Comparison of ENCODE assay signal across 8 cellular contexts in the genomic region with DNA sequence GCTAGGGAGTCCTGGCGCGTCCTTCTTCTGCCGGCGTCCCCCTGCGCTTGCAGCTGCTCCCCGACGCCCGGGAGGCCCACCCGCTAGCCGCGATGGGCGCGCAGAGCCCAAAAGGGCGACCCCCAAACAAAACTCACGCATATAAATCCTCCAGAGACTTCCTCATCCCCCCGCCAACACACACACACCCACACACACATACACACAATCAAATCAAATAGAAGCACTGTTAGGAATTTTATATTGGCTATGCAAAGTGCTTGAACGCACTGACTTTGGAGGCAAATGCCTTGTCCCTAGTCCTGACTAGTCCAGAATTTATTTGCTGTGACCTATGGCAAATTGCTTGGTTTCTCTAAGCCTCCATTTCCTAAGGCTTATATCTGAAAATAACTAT.
DNase-seq lines count a peak whose midpoint lies in the region; FAIRE-seq and TF ChIP-seq lines count a peak whose summit lies in the region.

No MANE protein-coding gene starts in this region.

- no peaks in the 10 kb centered on the region for H4K20me1 ChIP-seq in Loucy (ENCODE audit: insufficient read depth, low read length, poor library complexity, severe bottlenecking)

- H3K4me2 ChIP-seq in Loucy (ENCODE audit: low read depth, low read length, poor library complexity, severe bottlenecking), result peak overlapping the region; percentile 73

- no peaks in the 10 kb centered on the region for H3K9me2 ChIP-seq in Loucy (replicated peaks; ENCODE audit: low read depth, low read length)

- peaks cover 4% of the 10 kb centered on the region for H3K27me3 Mint-ChIP-seq in dendritic cell treated with granulocyte-macrophage colony-stimulating factor and Interleukin-4, amounts not matched to agents 40 ng/mL and 50 ng/mL, for 4 days
- peaks cover 71% of the 10 kb centered on the region for H3K27me3 Mint-ChIP-seq in nephron (ENCODE audit: low read depth)

- no peak for DNase-seq in activated effector memory CD4-positive, alpha-beta T cell treated with Interleukin-2 at 50 U/mL for 16 hours
- DNase-seq in AG20443 (ENCODE audit: low spot score) (no peak), SHP77 treated with DMSO at 0.1 percent for 48 hours (lab: John Stamatoyannopoulos, UW) (no peak), RCC 7860 (ENCODE audit: low spot score) (no peak)

- no peaks in the 10 kb centered on the region for H3K27me3 ChIP-seq in Loucy (ENCODE audit: insufficient read depth, low read length, poor library complexity, severe bottlenecking)

- FAIRE-seq in RCC 7860 (lab: Jason Lieb, UNC), result no peak

- H3K4me1 ChIP-seq in Loucy (ENCODE audit: insufficient read depth, low read length, poor library complexity, severe bottlenecking), result peaks cover 9% of the 10 kb centered on the region

- H3F3A ChIP-seq in Loucy (ENCODE audit: low read depth), result no peaks in the 10 kb centered on the region

- H3K9ac ChIP-seq in Loucy (ENCODE audit: low read depth, low read length, poor library complexity, severe bottlenecking), result peak overlapping the region; percentile 52

- no peaks in the 10 kb centered on the region for H3K79me2 ChIP-seq in Loucy (ENCODE audit: insufficient read depth, low read length)

- peak overlapping the region; percentile 76 for H3K4me3 ChIP-seq in Loucy (ENCODE audit: low read length, poor library complexity, severe bottlenecking)

- peak overlapping the region; percentile 96 for H2AFZ ChIP-seq in Loucy (ENCODE audit: low read length)

- no peaks in the 10 kb centered on the region for H3K36me3 ChIP-seq in Loucy (ENCODE audit: insufficient read depth, low read length)

- TF ChIP-seq CTCF in C4-2B (conservative IDR thresholded peaks at IDR 0.05), result peak; percentile 35; the same call in 1 of the 2 replicates
- TF ChIP-seq CTCF in Loucy (conservative IDR thresholded peaks at IDR 0.05; ENCODE audit: low read length), result no peak
- TF ChIP-seq CTCF in nephron (IDR thresholded peaks at IDR 0.05; ENCODE audit: unreplicated experiment in 3 of 3), result no peak

- H3K9me3 Mint-ChIP-seq in dendritic cell treated with granulocyte-macrophage colony-stimulating factor and Interleukin-4, amounts not matched to agents 40 ng/mL and 50 ng/mL, for 4 days, result no peaks in the 10 kb centered on the region
- no peaks in the 10 kb centered on the region for H3K9me3 Mint-ChIP-seq in nephron

- H3K36me3 Mint-ChIP-seq in dendritic cell treated with granulocyte-macrophage colony-stimulating factor and Interleukin-4, amounts not matched to agents 40 ng/mL and 50 ng/mL, for 4 days (ENCODE audit: low read depth), result peaks cover 11% of the 10 kb centered on the region
- H3K36me3 Mint-ChIP-seq in nephron (ENCODE audit: low read depth), result no peaks in the 10 kb centered on the region

- H3K27ac Mint-ChIP-seq in dendritic cell treated with granulocyte-macrophage colony-stimulating factor and Interleukin-4, amounts not matched to agents 40 ng/mL and 50 ng/mL, for 4 days, result peak overlapping the region; percentile 92
- no peak overlapping the region for H3K27ac Mint-ChIP-seq in nephron

- peak overlapping the region; percentile 97 for H3K4me3 Mint-ChIP-seq in dendritic cell treated with granulocyte-macrophage colony-stimulating factor and Interleukin-4, amounts not matched to agents 40 ng/mL and 50 ng/mL, for 4 days
- peak overlapping the region; percentile 76 to 81 (median 79) for H3K4me3 Mint-ChIP-seq in nephron

- H3K9me3 ChIP-seq in Loucy (ENCODE audit: insufficient read depth, low read depth, low read length), result no peaks in the 10 kb centered on the region

- H3K27ac ChIP-seq in C4-2B, result peak overlapping the region; percentile 68

- intact Hi-C loops in dendritic cell treated with granulocyte-macrophage colony-stimulating factor and Interleukin-4, amounts not matched to agents 40 ng/mL and 50 ng/mL, for 4 days (cut with micrococcal nuclease), result loop anchor here (2.0 kb wide), 2 partner anchors 113 to 143 kb away; a partner anchor contains a TSS

- H3K4me1 Mint-ChIP-seq in dendritic cell treated with granulocyte-macrophage colony-stimulating factor and Interleukin-4, amounts not matched to agents 40 ng/mL and 50 ng/mL, for 4 days (ENCODE audit: low read depth), result peaks cover 34% of the 10 kb centered on the region
- peaks cover 5% of the 10 kb centered on the region for H3K4me1 Mint-ChIP-seq in nephron
